In the genomic region with DNA sequence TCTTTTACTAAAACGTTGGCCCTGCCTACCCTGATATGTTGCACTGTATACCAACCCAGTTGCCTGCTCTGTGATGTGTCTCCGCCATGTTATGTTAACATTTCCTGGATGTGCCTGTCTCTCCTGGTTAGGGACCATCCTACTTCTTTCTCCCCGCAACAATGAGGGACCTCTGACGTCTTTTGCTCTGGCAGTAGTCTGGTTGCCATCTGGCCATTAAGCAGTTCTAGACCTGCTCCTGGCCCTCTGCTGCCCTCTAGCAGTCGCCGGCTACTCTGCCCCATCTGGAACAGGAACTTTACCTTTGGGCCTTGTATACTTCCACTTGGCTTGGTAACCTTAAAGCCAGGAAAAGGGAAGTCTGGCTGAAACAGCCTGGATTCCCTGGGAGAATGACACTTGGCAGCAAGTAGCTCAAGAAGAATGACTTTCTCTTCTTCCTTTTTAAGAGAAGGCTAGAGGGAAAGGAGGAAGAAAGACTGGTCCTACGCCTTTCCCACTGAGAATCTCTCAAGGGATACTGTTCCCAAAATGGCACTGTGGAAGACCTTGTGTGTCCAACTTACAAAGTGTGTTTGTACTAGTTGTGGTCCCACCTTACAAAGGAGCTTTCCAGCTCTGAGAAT, we compare ENCODE assay signal across 8 cellular contexts.
DNase-seq lines count a peak whose midpoint lies in the region; FAIRE-seq and TF ChIP-seq lines count a peak whose summit lies in the region.

No MANE protein-coding gene starts in this region.

- no peak overlapping the region for H3K4me3 Mint-ChIP-seq in activated CD4-positive, alpha-beta memory T cell treated with anti-CD3 and anti-CD28 coated beads for 36 hours

- DNase-seq in GM04504 (ENCODE audit: low read depth) (peak; percentile 0), H4 (ENCODE audit: low spot score) (peak; percentile 33), NCI-H2029 treated with DMSO at 0.1 percent for 48 hours (lab: John Stamatoyannopoulos, UW) (peak; percentile 41), germinal center (ENCODE audit: low spot score) (peak; percentile 30), small intestine (peak; percentile 51), vagina (ENCODE audit: extremely low spot score in 2 of 2) (no peak)
- DNase-seq in activated CD4-positive, alpha-beta memory T cell treated with anti-CD3 and anti-CD28 coated beads for 36 hours: peak; percentile 52
- DNase-seq in activated CD4-positive, CD25-positive, alpha-beta regulatory T cell (lab: John Stamatoyannopoulos, UW): no peak

- no peak overlapping the region for H3K4me3 ChIP-seq in small intestine (ENCODE audit: low read depth in 1 of 2, low read length in 2 of 2)
- no peak overlapping the region for H3K4me3 ChIP-seq in vagina

- peaks cover 5% of the 10 kb centered on the region for H3K9me3 Mint-ChIP-seq in activated CD4-positive, alpha-beta memory T cell treated with anti-CD3 and anti-CD28 coated beads for 36 hours

- intact Hi-C loops in activated CD4-positive, alpha-beta memory T cell treated with anti-CD3 and anti-CD28 coated beads for 36 hours (cut with micrococcal nuclease): loop anchor here (2.0 to 10.0 kb wide), 3 partner anchors 103 to 253 kb away; no protein-coding TSS in a partner anchor
- intact Hi-C loops in vagina (cut with DNase I): no loop called here

- peaks cover 17% of the 10 kb centered on the region for H3K4me1 Mint-ChIP-seq in activated CD4-positive, alpha-beta memory T cell treated with anti-CD3 and anti-CD28 coated beads for 36 hours (ENCODE audit: low read depth)

- POLR2A ChIA-PET in activated CD4-positive, alpha-beta memory T cell treated with anti-CD3 and anti-CD28 coated beads for 36 hours (lab: Charles Lee): no interaction called here

- no peak overlapping the region for H3K27ac Mint-ChIP-seq in activated CD4-positive, alpha-beta memory T cell treated with anti-CD3 and anti-CD28 coated beads for 36 hours

- H3K36me3 ChIP-seq in small intestine (ENCODE audit: control insufficient read depth in 2 of 2, insufficient read depth in 2 of 2, low read length in 2 of 2): no peaks in the 10 kb centered on the region
- H3K36me3 ChIP-seq in vagina: no peaks in the 10 kb centered on the region

- H3K9me3 ChIP-seq in small intestine (ENCODE audit: control insufficient read depth, low read depth) (no peaks in the 10 kb centered on the region), vagina (no peaks in the 10 kb centered on the region)

- CTCF ChIA-PET in activated CD4-positive, alpha-beta memory T cell treated with anti-CD3 and anti-CD28 coated beads for 36 hours (lab: Charles Lee): interaction anchor here (0.6 to 2.8 kb wide), 4 partner anchors 100 to 1064 kb away, joined by 3 to 9 read pairs (median 4); no protein-coding TSS in a partner anchor

- no peak for TF ChIP-seq CTCF in vagina (IDR thresholded peaks at IDR 0.05)

- H3K4me1 ChIP-seq in small intestine (ENCODE audit: control insufficient read depth in 2 of 2, insufficient read depth in 1 of 2, low read depth in 1 of 2, low read length in 1 of 2) (no peaks in the 10 kb centered on the region), vagina (no peaks in the 10 kb centered on the region)

- H3K27me3 ChIP-seq in small intestine (ENCODE audit: control insufficient read depth in 2 of 2, insufficient read depth in 2 of 2, low read length in 2 of 2): no peaks in the 10 kb centered on the region
- no peaks in the 10 kb centered on the region for H3K27me3 ChIP-seq in vagina

- 56 to 76% (median 58%) methylated on average over 7 of the region's 7 CpGs for WGBS in small intestine, 3 donors

- FAIRE-seq in small intestine (lab: Jason Lieb, UNC): no peak

- no peak for TF ChIP-seq POLR2A in vagina (IDR thresholded peaks at IDR 0.05)

- no peaks in the 10 kb centered on the region for H3K27me3 Mint-ChIP-seq in activated CD4-positive, alpha-beta memory T cell treated with anti-CD3 and anti-CD28 coated beads for 36 hours

- no peak overlapping the region for H3K27ac ChIP-seq in small intestine (ENCODE audit: low read depth in 1 of 2, low read length in 1 of 2)
- H3K27ac ChIP-seq in vagina: no peak overlapping the region

- no peaks in the 10 kb centered on the region for H3K36me3 Mint-ChIP-seq in activated CD4-positive, alpha-beta memory T cell treated with anti-CD3 and anti-CD28 coated beads for 36 hours

Comparison
In these comparisons a context has a peak if more than half of its experiments do, and no peak if none do; other contexts are left out.
1. DNase-seq: peak in GM04504 (single experiment), H4 (single experiment), NCI-H2029 treated with DMSO at 0.1 percent for 48 hours (single experiment), activated CD4-positive, alpha-beta memory T cell treated with anti-CD3 and anti-CD28 coated beads for 36 hours (single experiment), germinal center (single experiment) and small intestine (single experiment); none in vagina (0 of 2) and activated CD4-positive, CD25-positive, alpha-beta regulatory T cell (0 of 4).